ENCODE assay signal across 1 cellular context in the genomic region with DNA sequence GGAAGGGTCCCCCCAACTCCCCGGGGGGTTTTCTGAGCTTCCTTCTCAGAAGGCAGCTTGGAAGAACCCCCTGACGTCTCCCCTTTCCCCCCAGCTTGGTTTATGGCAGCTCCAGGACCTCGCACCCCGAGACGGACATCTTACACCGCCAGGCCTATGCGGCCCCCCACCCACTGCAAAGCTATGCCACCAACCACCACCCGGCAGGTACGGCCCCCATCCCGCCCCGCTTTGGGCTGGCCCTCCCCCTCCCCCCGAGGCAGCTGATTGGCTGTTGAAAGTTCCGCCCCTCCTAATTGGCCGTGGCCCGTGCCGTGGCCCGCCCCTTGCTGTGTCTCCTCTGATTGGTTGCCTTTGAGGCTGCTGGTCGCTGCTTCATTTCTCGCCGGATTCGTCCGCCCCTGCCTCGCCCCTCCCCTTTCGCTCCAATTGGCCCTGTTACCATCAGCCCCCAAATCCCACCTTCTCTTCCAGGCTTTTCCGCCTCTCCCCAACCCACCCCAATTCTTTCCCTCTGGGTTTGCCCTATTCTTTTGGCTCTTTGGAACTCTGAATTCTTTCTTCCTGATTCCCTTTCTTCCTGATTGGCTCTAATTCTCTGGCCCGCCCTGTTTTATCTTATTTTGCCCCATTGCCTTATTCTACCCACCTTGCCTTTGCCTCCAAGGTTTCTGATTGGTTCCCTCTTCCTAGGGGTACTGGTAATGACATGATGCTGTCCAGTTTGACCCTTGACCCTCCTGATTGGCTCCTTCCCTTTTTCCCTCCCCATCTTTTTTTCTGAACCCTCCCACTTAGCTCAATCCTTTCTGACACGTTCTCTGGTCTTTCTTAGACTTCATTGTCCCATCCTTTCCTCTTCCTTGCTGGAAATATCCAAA.
A peak's percentile ranks its signal among the peaks of the same experiment; 100 is the strongest.
TF ChIP-seq lines count a peak whose summit lies in the region.

No MANE protein-coding gene starts in this region.

TF ChIP-seq in SK-N-SH, 30 proteins besides CTCF, POLR2A, EP300 and RAD21 (continued from another document):
- TF ChIP-seq, protein P1, sequence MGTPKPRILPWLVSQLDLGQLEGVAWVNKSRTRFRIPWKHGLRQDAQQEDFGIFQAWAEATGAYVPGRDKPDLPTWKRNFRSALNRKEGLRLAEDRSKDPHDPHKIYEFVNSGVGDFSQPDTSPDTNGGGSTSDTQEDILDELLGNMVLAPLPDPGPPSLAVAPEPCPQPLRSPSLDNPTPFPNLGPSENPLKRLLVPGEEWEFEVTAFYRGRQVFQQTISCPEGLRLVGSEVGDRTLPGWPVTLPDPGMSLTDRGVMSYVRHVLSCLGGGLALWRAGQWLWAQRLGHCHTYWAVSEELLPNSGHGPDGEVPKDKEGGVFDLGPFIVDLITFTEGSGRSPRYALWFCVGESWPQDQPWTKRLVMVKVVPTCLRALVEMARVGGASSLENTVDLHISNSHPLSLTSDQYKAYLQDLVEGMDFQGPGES (IDR thresholded peaks at IDR 0.05; ENCODE audit: low read depth, low read length) = peak; percentile 50; the same call in 1 of the 2 replicates
- TF ChIP-seq, protein P2, sequence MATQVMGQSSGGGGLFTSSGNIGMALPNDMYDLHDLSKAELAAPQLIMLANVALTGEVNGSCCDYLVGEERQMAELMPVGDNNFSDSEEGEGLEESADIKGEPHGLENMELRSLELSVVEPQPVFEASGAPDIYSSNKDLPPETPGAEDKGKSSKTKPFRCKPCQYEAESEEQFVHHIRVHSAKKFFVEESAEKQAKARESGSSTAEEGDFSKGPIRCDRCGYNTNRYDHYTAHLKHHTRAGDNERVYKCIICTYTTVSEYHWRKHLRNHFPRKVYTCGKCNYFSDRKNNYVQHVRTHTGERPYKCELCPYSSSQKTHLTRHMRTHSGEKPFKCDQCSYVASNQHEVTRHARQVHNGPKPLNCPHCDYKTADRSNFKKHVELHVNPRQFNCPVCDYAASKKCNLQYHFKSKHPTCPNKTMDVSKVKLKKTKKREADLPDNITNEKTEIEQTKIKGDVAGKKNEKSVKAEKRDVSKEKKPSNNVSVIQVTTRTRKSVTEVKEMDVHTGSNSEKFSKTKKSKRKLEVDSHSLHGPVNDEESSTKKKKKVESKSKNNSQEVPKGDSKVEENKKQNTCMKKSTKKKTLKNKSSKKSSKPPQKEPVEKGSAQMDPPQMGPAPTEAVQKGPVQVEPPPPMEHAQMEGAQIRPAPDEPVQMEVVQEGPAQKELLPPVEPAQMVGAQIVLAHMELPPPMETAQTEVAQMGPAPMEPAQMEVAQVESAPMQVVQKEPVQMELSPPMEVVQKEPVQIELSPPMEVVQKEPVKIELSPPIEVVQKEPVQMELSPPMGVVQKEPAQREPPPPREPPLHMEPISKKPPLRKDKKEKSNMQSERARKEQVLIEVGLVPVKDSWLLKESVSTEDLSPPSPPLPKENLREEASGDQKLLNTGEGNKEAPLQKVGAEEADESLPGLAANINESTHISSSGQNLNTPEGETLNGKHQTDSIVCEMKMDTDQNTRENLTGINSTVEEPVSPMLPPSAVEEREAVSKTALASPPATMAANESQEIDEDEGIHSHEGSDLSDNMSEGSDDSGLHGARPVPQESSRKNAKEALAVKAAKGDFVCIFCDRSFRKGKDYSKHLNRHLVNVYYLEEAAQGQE (IDR thresholded peaks at IDR 0.05; ENCODE audit: low read depth, low read length) = no peak
- no peak for TF ChIP-seq EZH2phosphoT487 (IDR thresholded peaks at IDR 0.05; ENCODE audit: borderline replicate concordance, low read depth)
- no peak for TF ChIP-seq RXRA (IDR thresholded peaks at IDR 0.05; ENCODE audit: borderline replicate concordance, low read depth)
- no peak for TF ChIP-seq RCOR1 (IDR thresholded peaks at IDR 0.05; ENCODE audit: low read length)
- peak; percentile 64 for TF ChIP-seq CHD2 (IDR thresholded peaks at IDR 0.05; ENCODE audit: low read length, partially characterized antibody)
